In genomic region chr3:124636101-124636862, GRCh38 we compare ENCODE assay signal across 1 cellular context.
A peak's percentile ranks its signal among the peaks of the same experiment; 100 is the strongest.
TF ChIP-seq lines count a peak whose summit lies in the region.

No MANE protein-coding gene starts in this region.

TF ChIP-seq in HepG2, 621 proteins besides CTCF, POLR2A, EP300 and RAD21 (continued from another document):
- TF ChIP-seq ZNF710 (CRISPR knock-in tag; IDR thresholded peaks at IDR 0.05; ENCODE audit: borderline replicate concordance) (0 out of 2 replicates have a peak, but pooled peaks have one; percentile 5), ZNF878 (CRISPR knock-in tag; IDR thresholded peaks at IDR 0.05) (0 out of 2 replicates have a peak, but pooled peaks have one; percentile 57), TARDBP (CRISPR knock-in tag; IDR thresholded peaks at IDR 0.05) (peak; percentile 51; the same call in 1 of the 2 replicates), ARID2 (CRISPR knock-in tag; IDR thresholded peaks at IDR 0.05; ENCODE audit: borderline replicate concordance) (0 out of 2 replicates have a peak, but pooled peaks have one; percentile 45), ZNF432 (CRISPR knock-in tag; IDR thresholded peaks at IDR 0.05; ENCODE audit: borderline replicate concordance) (no peak), THAP11 (CRISPR knock-in tag; IDR thresholded peaks at IDR 0.05) (0 out of 2 replicates have a peak, but pooled peaks have one; percentile 14), RBM22 (optimal IDR thresholded peaks at IDR 0.05; ENCODE audit: low read length) (no peak), CBX1 (IDR thresholded peaks at IDR 0.05; ENCODE audit: low read depth) (no peak), ZNF652 (CRISPR knock-in tag; IDR thresholded peaks at IDR 0.05; ENCODE audit: borderline replicate concordance, low read depth) (peak; percentile 93), ZNF17 (CRISPR knock-in tag; IDR thresholded peaks at IDR 0.05) (no peak), USF2 (IDR thresholded peaks at IDR 0.05; ENCODE audit: low read depth, low read length) (no peak), USF2 (CRISPR knock-in tag; IDR thresholded peaks at IDR 0.05; ENCODE audit: borderline replicate concordance) (0 out of 2 replicates have a peak, but pooled peaks have one; percentile 11), THYN1 (CRISPR knock-in tag; IDR thresholded peaks at IDR 0.05; ENCODE audit: borderline replicate concordance, low read depth) (0 out of 2 replicates have a peak, but pooled peaks have one; percentile 29), ARID4A (CRISPR knock-in tag; IDR thresholded peaks at IDR 0.05; ENCODE audit: borderline replicate concordance) (0 out of 2 replicates have a peak, but pooled peaks have one; percentile 21), NFE2L2 (IDR thresholded peaks at IDR 0.05; ENCODE audit: low read length) (no peak), ZNF350 (CRISPR knock-in tag; IDR thresholded peaks at IDR 0.05; ENCODE audit: borderline replicate concordance, low read depth) (peak; percentile 24; the same call in 1 of the 2 replicates), TBX2 (CRISPR knock-in tag; IDR thresholded peaks at IDR 0.05; ENCODE audit: borderline replicate concordance) (peak; percentile 32; the same call in 1 of the 2 replicates), ZNF614 (CRISPR knock-in tag; IDR thresholded peaks at IDR 0.05; ENCODE audit: borderline replicate concordance) (0 out of 2 replicates have a peak, but pooled peaks have one; percentile 6), CCDC6 (CRISPR knock-in tag; IDR thresholded peaks at IDR 0.05) (peak; percentile 65; the same call in 1 of the 2 replicates), ZSCAN31 (CRISPR knock-in tag; IDR thresholded peaks at IDR 0.05; ENCODE audit: low read depth) (0 out of 2 replicates have a peak, but pooled peaks have one; percentile 33), ZSCAN21 (CRISPR knock-in tag; IDR thresholded peaks at IDR 0.05; ENCODE audit: borderline replicate concordance) (no peak), ZNF687 (CRISPR knock-in tag; IDR thresholded peaks at IDR 0.05) (peak; percentile 23; the same call in 1 of the 2 replicates), MXI1 (IDR thresholded peaks at IDR 0.05; ENCODE audit: borderline replicate concordance, low read depth, low read length) (no peak), ARNTL (CRISPR knock-in tag; IDR thresholded peaks at IDR 0.05) (peak; percentile 35; the same call in 1 of the 2 replicates)
